1 cellular context compared by ENCODE assay signal in the genomic region with DNA sequence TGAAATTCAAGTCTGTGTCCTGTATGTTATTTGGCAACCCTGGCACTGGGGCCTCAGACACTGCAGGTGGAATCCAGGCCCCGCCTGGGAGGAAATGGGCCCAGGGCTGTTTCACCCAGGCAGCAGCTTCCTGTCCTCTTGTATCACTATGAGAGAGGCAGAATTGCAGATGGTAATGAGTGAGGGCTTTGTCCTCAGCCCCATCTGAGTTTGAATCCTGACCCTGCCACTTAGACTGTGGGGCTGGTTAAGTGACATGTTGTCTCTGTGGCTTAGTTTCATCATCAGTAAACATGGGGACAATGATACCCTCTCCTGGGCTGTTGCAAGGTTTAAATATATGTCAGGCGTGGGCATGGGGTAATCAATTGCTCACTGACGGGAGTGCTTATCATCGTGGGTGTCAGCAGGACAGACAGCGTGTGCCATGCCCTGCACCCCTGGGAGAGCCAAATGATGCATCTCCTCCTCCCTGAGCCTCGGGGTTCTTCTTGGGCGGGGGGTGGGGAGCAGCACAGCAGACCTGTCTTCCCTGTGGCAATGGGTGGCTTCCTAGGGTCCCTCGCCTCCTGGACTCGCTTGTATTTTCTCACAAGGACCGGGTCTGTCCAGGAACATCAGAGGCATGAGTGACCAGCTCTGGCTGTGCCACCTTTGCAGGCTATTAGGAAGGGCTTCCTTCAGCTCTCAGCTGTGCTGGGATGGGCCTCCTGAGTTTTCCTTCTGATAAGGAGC.
A peak's percentile ranks its signal among the peaks of the same experiment; 100 is the strongest.
TF ChIP-seq lines count a peak whose summit lies in the region.

No MANE protein-coding gene starts in this region.

TF ChIP-seq in HepG2, 621 proteins besides CTCF, POLR2A, EP300 and RAD21 (continued from another document and continues in another):
- TF ChIP-seq, protein P1, sequence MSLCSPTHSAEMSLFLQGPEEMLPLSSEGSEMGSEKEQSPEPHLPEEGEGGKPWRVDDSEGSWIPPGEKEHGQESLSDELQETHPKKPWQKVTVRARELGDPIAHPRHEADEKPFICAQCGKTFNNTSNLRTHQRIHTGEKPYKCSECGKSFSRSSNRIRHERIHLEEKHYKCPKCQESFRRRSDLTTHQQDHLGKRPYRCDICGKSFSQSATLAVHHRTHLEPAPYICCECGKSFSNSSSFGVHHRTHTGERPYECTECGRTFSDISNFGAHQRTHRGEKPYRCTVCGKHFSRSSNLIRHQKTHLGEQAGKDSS (CRISPR knock-in tag; IDR thresholded peaks at IDR 0.05; ENCODE audit: borderline replicate concordance, low read depth): no peak
- TF ChIP-seq TAF15 (IDR thresholded peaks at IDR 0.05; ENCODE audit: low read depth, low read length, poor library complexity, severe bottlenecking) (no peak), ZNF121 (CRISPR knock-in tag; IDR thresholded peaks at IDR 0.05) (no peak), ETV5 (CRISPR knock-in tag; IDR thresholded peaks at IDR 0.05; ENCODE audit: borderline replicate concordance) (peak; percentile 83), ZFP37 (CRISPR knock-in tag; IDR thresholded peaks at IDR 0.05; ENCODE audit: borderline replicate concordance) (no peak), ZNF510 (CRISPR knock-in tag; IDR thresholded peaks at IDR 0.05; ENCODE audit: low read depth) (no peak), SP4 (CRISPR knock-in tag; IDR thresholded peaks at IDR 0.05) (peak; percentile 63; the same call in 1 of the 2 replicates), ZNF749 (CRISPR knock-in tag; IDR thresholded peaks at IDR 0.05; ENCODE audit: borderline replicate concordance) (no peak), ZNF629 (CRISPR knock-in tag; conservative IDR thresholded peaks at IDR 0.05) (0 out of 2 replicates have a peak, but pooled peaks have one; percentile 29), MEF2D (CRISPR knock-in tag; IDR thresholded peaks at IDR 0.05) (peak; percentile 13; the same call in 1 of the 2 replicates), KDM5A (IDR thresholded peaks at IDR 0.05; ENCODE audit: borderline replicate concordance, low read length) (no peak), ARID2 (CRISPR knock-in tag; IDR thresholded peaks at IDR 0.05; ENCODE audit: borderline replicate concordance) (no peak), RBAK (CRISPR knock-in tag; IDR thresholded peaks at IDR 0.05) (no peak), CREM (IDR thresholded peaks at IDR 0.05) (peak; percentile 72; the same call in 1 of the 2 replicates), CREM (CRISPR knock-in tag; IDR thresholded peaks at IDR 0.05) (no peak), ZSCAN25 (CRISPR knock-in tag; IDR thresholded peaks at IDR 0.05) (no peak), ZNF652 (CRISPR knock-in tag; IDR thresholded peaks at IDR 0.05; ENCODE audit: borderline replicate concordance, low read depth) (no peak; the same call in 1 of the 2 replicates), IRF2 (CRISPR knock-in tag; IDR thresholded peaks at IDR 0.05) (no peak), TP53 (CRISPR knock-in tag; conservative IDR thresholded peaks at IDR 0.05) (no peak), TBP (CRISPR knock-in tag; IDR thresholded peaks at IDR 0.05) (no peak), ZNF263 (CRISPR knock-in tag; IDR thresholded peaks at IDR 0.05) (no peak), TOPORS (CRISPR knock-in tag; IDR thresholded peaks at IDR 0.05) (no peak), MAFG (CRISPR knock-in tag; IDR thresholded peaks at IDR 0.05) (no peak), TAF1 (CRISPR knock-in tag; IDR thresholded peaks at IDR 0.05) (peak; percentile 41; the same call in 1 of the 2 replicates), ZNF430 (CRISPR knock-in tag; IDR thresholded peaks at IDR 0.05) (no peak), SALL2 (CRISPR knock-in tag; IDR thresholded peaks at IDR 0.05) (no peak), BRCA1 (CRISPR knock-in tag; IDR thresholded peaks at IDR 0.05) (no peak), ATF1 (CRISPR knock-in tag; IDR thresholded peaks at IDR 0.05) (no peak), ZNF703 (CRISPR knock-in tag; IDR thresholded peaks at IDR 0.05; ENCODE audit: borderline replicate concordance) (no peak), CBX2 (IDR thresholded peaks at IDR 0.05; ENCODE audit: low read depth, low read length) (no peak), CBX2 (CRISPR knock-in tag; IDR thresholded peaks at IDR 0.05; ENCODE audit: low read depth) (no peak), ZNF235 (CRISPR knock-in tag; IDR thresholded peaks at IDR 0.05; ENCODE audit: borderline replicate concordance) (no peak), ZNF460 (CRISPR knock-in tag; IDR thresholded peaks at IDR 0.05; ENCODE audit: borderline replicate concordance) (no peak), EHMT2 (IDR thresholded peaks at IDR 0.05; ENCODE audit: borderline replicate concordance, low read depth, low read length) (no peak), ZSCAN12 (CRISPR knock-in tag; IDR thresholded peaks at IDR 0.05) (no peak), ZNF776 (CRISPR knock-in tag; IDR thresholded peaks at IDR 0.05) (no peak), EZH2 (conservative IDR thresholded peaks at IDR 0.05; ENCODE audit: low read depth, low read length) (no peak), KLF15 (CRISPR knock-in tag; IDR thresholded peaks at IDR 0.05; ENCODE audit: borderline replicate concordance) (no peak), SMARCE1 (IDR thresholded peaks at IDR 0.05; ENCODE audit: borderline replicate concordance) (no peak), EED (CRISPR knock-in tag; IDR thresholded peaks at IDR 0.05) (no peak), ZNF672 (CRISPR knock-in tag; IDR thresholded peaks at IDR 0.05) (no peak), NFE2L1 (CRISPR knock-in tag; IDR thresholded peaks at IDR 0.05; ENCODE audit: borderline replicate concordance) (no peak), KDM5B (CRISPR knock-in tag; IDR thresholded peaks at IDR 0.05; ENCODE audit: borderline replicate concordance) (no peak), MIXL1 (CRISPR knock-in tag; IDR thresholded peaks at IDR 0.05) (no peak), ZNF350 (CRISPR knock-in tag; IDR thresholded peaks at IDR 0.05; ENCODE audit: borderline replicate concordance, low read depth) (peak; percentile 26; the same call in 1 of the 2 replicates), SIN3B (IDR thresholded peaks at IDR 0.05; ENCODE audit: low read length) (no peak), ZC3H13 (CRISPR knock-in tag; IDR thresholded peaks at IDR 0.05) (no peak), SMAD1 (CRISPR knock-in tag; IDR thresholded peaks at IDR 0.05; ENCODE audit: borderline replicate concordance, low read depth) (no peak), ZNF788 (CRISPR knock-in tag; IDR thresholded peaks at IDR 0.05; ENCODE audit: borderline replicate concordance) (no peak; the same call in 1 of the 2 replicates), ZBTB20 (CRISPR knock-in tag; IDR thresholded peaks at IDR 0.05; ENCODE audit: borderline replicate concordance, low read depth) (no peak; the same call in 1 of the 2 replicates), JARID2 (CRISPR knock-in tag; IDR thresholded peaks at IDR 0.05; ENCODE audit: insufficient replicate concordance) (no peak), ZNF775 (CRISPR knock-in tag; IDR thresholded peaks at IDR 0.05; ENCODE audit: borderline replicate concordance) (no peak), ZNF296 (CRISPR knock-in tag; conservative IDR thresholded peaks at IDR 0.05) (no peak), ZNF678 (CRISPR knock-in tag; IDR thresholded peaks at IDR 0.05) (no peak), ZNF264 (CRISPR knock-in tag; IDR thresholded peaks at IDR 0.05) (peak; percentile 46; the same call in 1 of the 2 replicates), FOXK2 (IDR thresholded peaks at IDR 0.05) (peak; percentile 80; the same call in 1 of the 2 replicates), RORA (CRISPR knock-in tag; IDR thresholded peaks at IDR 0.05) (no peak), PTBP1 (IDR thresholded peaks at IDR 0.05; ENCODE audit: low read depth, low read length, poor library complexity, severe bottlenecking) (no peak)
- TF ChIP-seq, protein P2, sequence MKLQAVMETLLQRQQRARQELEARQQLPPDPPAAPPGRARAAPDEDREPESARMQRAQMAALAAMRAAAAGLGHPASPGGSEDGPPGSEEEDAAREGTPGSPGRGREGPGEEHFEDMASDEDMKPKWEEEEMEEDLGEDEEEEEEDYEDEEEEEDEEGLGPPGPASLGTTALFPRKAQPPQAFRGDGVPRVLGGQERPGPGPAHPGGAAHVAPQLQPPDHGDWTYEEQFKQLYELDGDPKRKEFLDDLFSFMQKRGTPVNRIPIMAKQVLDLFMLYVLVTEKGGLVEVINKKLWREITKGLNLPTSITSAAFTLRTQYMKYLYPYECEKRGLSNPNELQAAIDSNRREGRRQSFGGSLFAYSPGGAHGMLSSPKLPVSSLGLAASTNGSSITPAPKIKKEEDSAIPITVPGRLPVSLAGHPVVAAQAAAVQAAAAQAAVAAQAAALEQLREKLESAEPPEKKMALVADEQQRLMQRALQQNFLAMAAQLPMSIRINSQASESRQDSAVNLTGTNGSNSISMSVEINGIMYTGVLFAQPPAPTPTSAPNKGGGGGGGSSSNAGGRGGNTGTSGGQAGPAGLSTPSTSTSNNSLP (IDR thresholded peaks at IDR 0.05; ENCODE audit: low read depth, low read length): peak; percentile 65; the same call in 1 of the 2 replicates
- TF ChIP-seq, protein P3, sequence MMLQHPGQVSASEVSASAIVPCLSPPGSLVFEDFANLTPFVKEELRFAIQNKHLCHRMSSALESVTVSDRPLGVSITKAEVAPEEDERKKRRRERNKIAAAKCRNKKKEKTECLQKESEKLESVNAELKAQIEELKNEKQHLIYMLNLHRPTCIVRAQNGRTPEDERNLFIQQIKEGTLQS (CRISPR knock-in tag; IDR thresholded peaks at IDR 0.05): peak; percentile 98
- TF ChIP-seq, protein P4, sequence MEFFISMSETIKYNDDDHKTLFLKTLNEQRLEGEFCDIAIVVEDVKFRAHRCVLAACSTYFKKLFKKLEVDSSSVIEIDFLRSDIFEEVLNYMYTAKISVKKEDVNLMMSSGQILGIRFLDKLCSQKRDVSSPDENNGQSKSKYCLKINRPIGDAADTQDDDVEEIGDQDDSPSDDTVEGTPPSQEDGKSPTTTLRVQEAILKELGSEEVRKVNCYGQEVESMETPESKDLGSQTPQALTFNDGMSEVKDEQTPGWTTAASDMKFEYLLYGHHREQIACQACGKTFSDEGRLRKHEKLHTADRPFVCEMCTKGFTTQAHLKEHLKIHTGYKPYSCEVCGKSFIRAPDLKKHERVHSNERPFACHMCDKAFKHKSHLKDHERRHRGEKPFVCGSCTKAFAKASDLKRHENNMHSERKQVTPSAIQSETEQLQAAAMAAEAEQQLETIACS (CRISPR knock-in tag; IDR thresholded peaks at IDR 0.05): no peak
- TF ChIP-seq, protein P5, sequence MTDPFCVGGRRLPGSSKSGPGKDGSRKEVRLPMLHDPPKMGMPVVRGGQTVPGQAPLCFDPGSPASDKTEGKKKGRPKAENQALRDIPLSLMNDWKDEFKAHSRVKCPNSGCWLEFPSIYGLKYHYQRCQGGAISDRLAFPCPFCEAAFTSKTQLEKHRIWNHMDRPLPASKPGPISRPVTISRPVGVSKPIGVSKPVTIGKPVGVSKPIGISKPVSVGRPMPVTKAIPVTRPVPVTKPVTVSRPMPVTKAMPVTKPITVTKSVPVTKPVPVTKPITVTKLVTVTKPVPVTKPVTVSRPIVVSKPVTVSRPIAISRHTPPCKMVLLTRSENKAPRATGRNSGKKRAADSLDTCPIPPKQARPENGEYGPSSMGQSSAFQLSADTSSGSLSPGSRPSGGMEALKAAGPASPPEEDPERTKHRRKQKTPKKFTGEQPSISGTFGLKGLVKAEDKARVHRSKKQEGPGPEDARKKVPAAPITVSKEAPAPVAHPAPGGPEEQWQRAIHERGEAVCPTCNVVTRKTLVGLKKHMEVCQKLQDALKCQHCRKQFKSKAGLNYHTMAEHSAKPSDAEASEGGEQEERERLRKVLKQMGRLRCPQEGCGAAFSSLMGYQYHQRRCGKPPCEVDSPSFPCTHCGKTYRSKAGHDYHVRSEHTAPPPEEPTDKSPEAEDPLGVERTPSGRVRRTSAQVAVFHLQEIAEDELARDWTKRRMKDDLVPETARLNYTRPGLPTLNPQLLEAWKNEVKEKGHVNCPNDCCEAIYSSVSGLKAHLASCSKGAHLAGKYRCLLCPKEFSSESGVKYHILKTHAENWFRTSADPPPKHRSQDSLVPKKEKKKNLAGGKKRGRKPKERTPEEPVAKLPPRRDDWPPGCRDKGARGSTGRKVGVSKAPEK (CRISPR knock-in tag; IDR thresholded peaks at IDR 0.05; ENCODE audit: borderline replicate concordance): no peak
- TF ChIP-seq, protein P6, sequence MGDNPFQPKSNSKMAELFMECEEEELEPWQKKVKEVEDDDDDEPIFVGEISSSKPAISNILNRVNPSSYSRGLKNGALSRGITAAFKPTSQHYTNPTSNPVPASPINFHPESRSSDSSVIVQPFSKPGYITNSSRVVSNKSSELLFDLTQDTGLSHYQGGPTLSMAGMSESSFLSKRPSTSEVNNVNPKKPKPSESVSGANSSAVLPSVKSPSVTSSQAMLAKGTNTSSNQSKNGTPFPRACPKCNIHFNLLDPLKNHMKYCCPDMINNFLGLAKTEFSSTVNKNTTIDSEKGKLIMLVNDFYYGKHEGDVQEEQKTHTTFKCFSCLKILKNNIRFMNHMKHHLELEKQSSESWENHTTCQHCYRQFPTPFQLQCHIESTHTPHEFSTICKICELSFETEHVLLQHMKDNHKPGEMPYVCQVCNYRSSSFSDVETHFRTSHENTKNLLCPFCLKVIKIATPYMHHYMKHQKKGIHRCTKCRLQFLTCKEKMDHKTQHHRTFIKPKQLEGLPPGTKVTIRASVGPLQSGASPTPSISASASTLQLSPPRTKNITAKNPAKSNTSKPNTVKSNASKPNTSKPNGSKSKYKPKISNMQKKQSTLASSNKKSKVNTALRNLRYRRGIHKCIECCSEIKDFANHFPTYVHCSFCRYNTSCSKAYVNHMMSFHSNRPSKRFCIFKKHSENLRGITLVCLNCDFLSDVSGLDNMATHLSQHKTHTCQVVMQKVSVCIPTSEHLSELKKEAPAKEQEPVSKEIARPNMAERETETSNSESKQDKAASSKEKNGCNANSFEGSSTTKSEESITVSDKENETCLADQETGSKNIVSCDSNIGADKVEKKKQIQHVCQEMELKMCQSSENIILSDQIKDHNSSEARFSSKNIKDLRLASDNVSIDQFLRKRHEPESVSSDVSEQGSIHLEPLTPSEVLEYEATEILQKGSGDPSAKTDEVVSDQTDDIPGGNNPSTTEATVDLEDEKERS (CRISPR knock-in tag; IDR thresholded peaks at IDR 0.05): peak; percentile 20; the same call in 1 of the 2 replicates
- TF ChIP-seq, protein P7, sequence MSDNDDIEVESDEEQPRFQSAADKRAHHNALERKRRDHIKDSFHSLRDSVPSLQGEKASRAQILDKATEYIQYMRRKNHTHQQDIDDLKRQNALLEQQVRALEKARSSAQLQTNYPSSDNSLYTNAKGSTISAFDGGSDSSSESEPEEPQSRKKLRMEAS (IDR thresholded peaks at IDR 0.05): peak; percentile 69
- TF ChIP-seq, protein P8, sequence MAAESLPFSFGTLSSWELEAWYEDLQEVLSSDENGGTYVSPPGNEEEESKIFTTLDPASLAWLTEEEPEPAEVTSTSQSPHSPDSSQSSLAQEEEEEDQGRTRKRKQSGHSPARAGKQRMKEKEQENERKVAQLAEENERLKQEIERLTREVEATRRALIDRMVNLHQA (CRISPR knock-in tag; IDR thresholded peaks at IDR 0.05): no peak
- TF ChIP-seq, protein P9, sequence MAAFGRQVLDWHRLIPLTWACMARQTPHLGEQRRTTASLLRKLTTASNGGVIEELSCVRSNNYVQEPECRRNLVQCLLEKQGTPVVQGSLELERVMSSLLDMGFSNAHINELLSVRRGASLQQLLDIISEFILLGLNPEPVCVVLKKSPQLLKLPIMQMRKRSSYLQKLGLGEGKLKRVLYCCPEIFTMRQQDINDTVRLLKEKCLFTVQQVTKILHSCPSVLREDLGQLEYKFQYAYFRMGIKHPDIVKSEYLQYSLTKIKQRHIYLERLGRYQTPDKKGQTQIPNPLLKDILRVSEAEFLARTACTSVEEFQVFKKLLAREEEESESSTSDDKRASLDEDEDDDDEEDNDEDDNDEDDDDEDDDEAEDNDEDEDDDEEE (CRISPR knock-in tag; IDR thresholded peaks at IDR 0.05): no peak
